22 cellular contexts compared by ENCODE assay signal in the genomic region with DNA sequence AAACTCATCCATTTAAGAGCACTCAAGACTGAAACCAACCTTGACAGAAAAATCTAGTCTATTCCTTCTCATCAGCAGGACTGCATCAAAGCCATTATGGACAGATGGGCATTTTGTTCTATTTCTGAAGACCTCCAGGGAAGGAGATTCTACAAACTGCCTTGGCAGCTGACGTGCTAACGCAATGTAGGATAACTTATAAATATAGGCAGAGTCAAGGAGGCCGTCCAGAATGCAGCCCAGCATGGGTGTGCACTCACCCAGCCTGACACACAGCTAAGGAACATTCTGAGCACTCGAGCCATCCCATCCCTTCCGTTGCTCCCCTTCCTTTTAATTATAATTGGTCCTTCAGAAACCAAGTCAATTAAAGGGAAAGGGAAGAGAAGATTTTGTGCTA. TPM values are rescaled to one million over a fixed set of nuclear protein-coding genes. Genes with fewer than 3 reads are reported as not detected.
DNase-seq lines count a peak whose midpoint lies in the region; ATAC-seq and TF ChIP-seq lines count a peak whose summit lies in the region.
"Had no signal": no experiment of that assay in that cellular context is flagged by ENCODE, and none has a peak within 500 bp of the region (broad histone marks: within the 10 kb centered on the region; RNA-seq: fewer than 3 reads in every experiment).

No MANE protein-coding gene starts in this region.

- no peak for TF ChIP-seq CTCF in cardiac muscle cell (IDR thresholded peaks at IDR 0.05; ENCODE audit: low read depth, low read length)

- H3K4me1 ChIP-seq in cardiac muscle cell (ENCODE audit: low read depth) = peaks cover 31% of the 10 kb centered on the region
- H3K4me1 ChIP-seq: BE2C had no signal

- DNase-seq in NCI-H1417 (lab: John Stamatoyannopoulos, UW) (peak in 2 of 3 experiments; percentile 4 to 92), NCI-H1417 treated with DMSO at 0.1 percent for 48 hours (lab: John Stamatoyannopoulos, UW) (no peak), cardiac muscle cell (ENCODE audit: low read depth in 1 of 2, low spot score in 1 of 2) (no peak), left cardiac atrium (no peak), NCI-H524 treated with DMSO at 0.1 percent for 48 hours (lab: John Stamatoyannopoulos, UW) (peak; percentile 66), retina (peak; percentile 37), ACHN (no peak)
- DNase-seq: BE2C; Calu3; CD8-positive, alpha-beta memory T cell; GM23248; H9; Kasumi-1; MV-4-11; NCI-H1105; NCI-H446 treated with DMSO at 0.1 percent for 48 hours; NCI-H774; SK-N-SH; SW 1271 had no signal

- in situ Hi-C loops in ACHN (cut with HindIII; ENCODE audit: low pct_ligation_motif_present, low pct_unique_long_range_greater_than_20kb, low sequenced_read_pairs) = no loop called here

- no peak for ATAC-seq in left cardiac atrium
- no peak for ATAC-seq in GM21723 (IDR thresholded peaks at IDR 0.05; ENCODE audit: unreplicated experiment)
- ATAC-seq: HepG2 had no signal

- peak overlapping the region; percentile 59 for H3K27ac ChIP-seq in cardiac muscle cell
- H3K27ac ChIP-seq: 22Rv1, GM23248 had no signal

- H3K4me3 ChIP-seq in cardiac muscle cell = no peak overlapping the region
- H3K4me3 ChIP-seq: GM23248 had no signal

- H3K9me3 ChIP-seq in cardiac muscle cell (ENCODE audit: low read depth) = no peaks in the 10 kb centered on the region
- H3K9me3 ChIP-seq: BE2C, SK-N-SH had no signal

- H3K36me3 ChIP-seq in cardiac muscle cell = no peaks in the 10 kb centered on the region
- H3K36me3 ChIP-seq: BE2C had no signal

- no peaks in the 10 kb centered on the region for H3K27me3 ChIP-seq in cardiac muscle cell
- H3K27me3 ChIP-seq: BE2C had no signal

- intact Hi-C loops in left cardiac atrium (cut with DNase I) = no loop called here

RNA-seq across cellular contexts. Expression of a gene that starts 25.4 kb away (rescaled TPM):
- total RNA-seq in cardiac muscle cell = 270 and 489 TPM in 2 replicates
- polyA plus RNA-seq in cardiac muscle cell = 247 and 317 TPM in 2 replicates
- total RNA-seq in left cardiac atrium = 100 to 1,000 TPM; 386 to 506 TPM
- total RNA-seq: GM23248, HepG2 had no signal
- polyA plus RNA-seq: CD8-positive, alpha-beta memory T cell; GM23248; HepG2 had no signal

Comparison
In these comparisons a context has a peak if more than half of its experiments do, and no peak if none do; other contexts are left out.
1. DNase-seq: peak in NCI-H1417 (2 of 3), NCI-H524 treated with DMSO at 0.1 percent for 48 hours (single experiment) and retina (single experiment); none in NCI-H1417 treated with DMSO at 0.1 percent for 48 hours (single experiment), cardiac muscle cell (0 of 2), left cardiac atrium (single experiment) and ACHN (single experiment).